25 cellular contexts compared by ENCODE assay signal in genomic region chr22:32958021-32958420, GRCh38.
DNase-seq lines count a peak whose midpoint lies in the region; ATAC-seq, FAIRE-seq and TF ChIP-seq lines count a peak whose summit lies in the region.
"Had no signal": no experiment of that assay in that cellular context is flagged by ENCODE, and none has a peak within 500 bp of the region (broad histone marks: within the 10 kb centered on the region; RNA-seq: fewer than 3 reads in every experiment).

No MANE protein-coding gene starts in this region.

- CTCF ChIA-PET in H1 (lab: Charles Lee; ENCODE audit: partially characterized antibody) = interaction anchor here (1.1 to 1.5 kb wide), 7 partner anchors 10 to 92 kb away, joined by 3 to 9 read pairs (median 3); no protein-coding TSS in a partner anchor

- H3K36me3 ChIP-seq in SK-N-MC (ENCODE audit: insufficient read depth, low read length) (no peaks in the 10 kb centered on the region), H1 (ENCODE audit: control insufficient read depth in 2 of 4, insufficient read depth in 4 of 4, low read length in 3 of 4) (peaks cover 0 to 25% (median 6%) of the 10 kb centered on the region in 4 experiments; a peak in 4 of 8 replicates)
- H3K36me3 ChIP-seq: sigmoid colon had no signal

- no peak for TF ChIP-seq RAD21 in H1 (IDR thresholded peaks at IDR 0.05 in 1 of 2, conservative IDR thresholded peaks at IDR 0.05 in 1 of 2; ENCODE audit: low read depth in 2 of 2, low read length in 2 of 2)

- H3K18ac ChIP-seq in H1 (ENCODE audit: extremely low read depth, low read length) = no peak overlapping the region

- no peak overlapping the region for H3K4ac ChIP-seq in H1 (replicated peaks; ENCODE audit: insufficient read length, low read depth, low read length)

- intact Hi-C loops in left ventricle myocardium superior (cut with micrococcal nuclease) = no loop called here
- intact Hi-C loops in sciatic nerve (cut with DNase I) = no loop called here

- no peak overlapping the region for H2BK20ac ChIP-seq in H1 (ENCODE audit: low read length)

- ATAC-seq in left ventricle myocardium superior = peak; percentile 70
- ATAC-seq in sciatic nerve = peak; percentile 54
- ATAC-seq in GM19467 (IDR thresholded peaks at IDR 0.05; ENCODE audit: unreplicated experiment) = no peak
- ATAC-seq: activated CD4-positive, alpha-beta T cell treated with anti-CD3 and anti-CD28 coated beads for 36 hours had no signal

- H3K14ac ChIP-seq in H1 (ENCODE audit: insufficient read length) = no peak overlapping the region

- no peak overlapping the region for H2BK5ac ChIP-seq in H1 (ENCODE audit: low read depth, low read length)

- H2AK5ac ChIP-seq in H1 (ENCODE audit: low read depth, low read length) = no peak overlapping the region

- H3K9ac ChIP-seq in SK-N-MC (ENCODE audit: insufficient read length) = no peak overlapping the region
- no peak overlapping the region for H3K9ac ChIP-seq in H1 (replicated peaks in 1 of 4; ENCODE audit: extremely low read depth in 1 of 4, low read depth in 3 of 4, low read length in 3 of 4)
- H3K9ac ChIP-seq: parathyroid adenoma had no signal

- H3K23ac ChIP-seq in H1 (ENCODE audit: insufficient read length) = no peak overlapping the region

- no peak overlapping the region for H4K8ac ChIP-seq in H1 (ENCODE audit: extremely low read depth, insufficient read depth, low read length)

- POLR2A ChIA-PET in H1 (lab: Charles Lee; ENCODE audit: partially characterized antibody) = no interaction called here

- peak overlapping the region; percentile 80; the same call in 1 of the 2 replicates for H3K27ac ChIP-seq in SK-N-MC
- no peak overlapping the region for H3K27ac ChIP-seq in H1 (ENCODE audit: low read depth, low read length)
- H3K27ac ChIP-seq: parathyroid adenoma, PC-9, testis had no signal

- TF ChIP-seq EP300 in H1 (IDR thresholded peaks at IDR 0.05; ENCODE audit: borderline replicate concordance in 1 of 2, low read depth in 2 of 2, low read length in 2 of 2) = no peak

- H3K4me2 ChIP-seq in H1 (ENCODE audit: insufficient read depth in 1 of 2, low read depth in 2 of 2, low read length in 2 of 2) = no peak overlapping the region
- H3K4me2 ChIP-seq: PC-9 had no signal

- FAIRE-seq in H1 (lab: Jason Lieb, UNC) = no peak
- FAIRE-seq: GM12891, urothelium cell line had no signal

- no peaks in the 10 kb centered on the region for H3K4me1 ChIP-seq in H1 (replicated peaks in 1 of 4; ENCODE audit: control insufficient read depth in 3 of 4, insufficient read depth in 4 of 4, low read length in 3 of 4)
- H3K4me1 ChIP-seq: testis had no signal

- H3K4me3 ChIP-seq in SK-N-MC (peak overlapping the region; percentile 55), H1 (ENCODE audit: extremely low read depth in 1 of 4, insufficient read depth in 2 of 4, low read depth in 3 of 4, low read length in 4 of 4) (no peak overlapping the region)
- H3K4me3 ChIP-seq: PC-9, sigmoid colon, testis had no signal

- H4K5ac ChIP-seq in H1 (ENCODE audit: insufficient read length, low read depth, low read length) = no peak overlapping the region

- no peak overlapping the region for H3K56ac ChIP-seq in H1 (replicated peaks; ENCODE audit: insufficient read length, low read depth, low read length)

- TF ChIP-seq POLR2A in H1 (IDR thresholded peaks at IDR 0.05; ENCODE audit: control extremely low read depth in 1 of 2, low read depth in 2 of 2, low read length in 2 of 2) = no peak

- no peak overlapping the region for H2BK120ac ChIP-seq in H1 (replicated peaks; ENCODE audit: low read depth, low read length)

- H2AFZ ChIP-seq in H1 (ENCODE audit: low read length) = no peak overlapping the region
- H2AFZ ChIP-seq: PC-9 had no signal

- H3K9me3 ChIP-seq in SK-N-MC (ENCODE audit: low read depth, low read length) (no peaks in the 10 kb centered on the region), H1 (ENCODE audit: insufficient read depth in 2 of 2, low read depth in 1 of 2, low read length in 1 of 2) (no peaks in the 10 kb centered on the region)
- H3K9me3 ChIP-seq: sigmoid colon, testis had no signal

- no peaks in the 10 kb centered on the region for H3K27me3 ChIP-seq in H1 (replicated peaks in 1 of 4; ENCODE audit: control insufficient read depth in 3 of 4, extremely low read depth in 1 of 4, insufficient read depth in 3 of 4, low read length in 3 of 4)
- H3K27me3 ChIP-seq: sigmoid colon, testis had no signal

- peaks cover 0 to 3% of the 10 kb centered on the region in 2 experiments; a peak in 1 of 4 replicates for H3K79me2 ChIP-seq in H1 (ENCODE audit: control insufficient read depth in 1 of 2, insufficient read depth in 2 of 2, low read length in 2 of 2)
- H3K79me2 ChIP-seq: parathyroid adenoma had no signal

- no peak for DNase-seq in SK-N-MC (ENCODE audit: low read depth, low spot score)
- no peak for DNase-seq in H1 (ENCODE audit: low read depth in 1 of 2, low spot score in 2 of 2)
- DNase-seq in left ventricle myocardium superior = no peak
- no peak for DNase-seq in sciatic nerve (ENCODE audit: low spot score)
- DNase-seq in ACHN = no peak
- no peak for DNase-seq in HT-29 (ENCODE audit: low spot score)
- DNase-seq: activated CD4-positive, alpha-beta T cell treated with anti-CD3 and anti-CD28 coated beads for 36 hours; activated effector memory CD4-positive, alpha-beta T cell treated with Interleukin-2 at 50 U/mL for 16 hours; aorta; caudate nucleus; CD4-positive, CD25-positive, alpha-beta regulatory T cell; dermis blood vessel endothelial cell; Kasumi-1; NCI-H510A treated with DMSO at 0.1 percent for 48 hours; PC-9; SIG-M5; sigmoid colon; stimulated activated CD4-positive, alpha-beta T cell treated with anti-CD3 and anti-CD28 coated beads, Interleukin-15, amount 100 ng/mL, for 24 hours; stimulated activated naive CD4-positive, alpha-beta T cell; T-helper 1 cell; testis had no signal

- peak in 2 of 3 experiments; percentile 6 to 43; a peak in 2 of 4 replicates for TF ChIP-seq CTCF in H1 (IDR thresholded peaks at IDR 0.05; ENCODE audit: control extremely low read depth in 1 of 3, insufficient read depth in 1 of 3, low read depth in 1 of 3, low read length in 3 of 3)

- H2BK15ac ChIP-seq in H1 (ENCODE audit: low read length) = no peak overlapping the region

- no peaks in the 10 kb centered on the region for H3K23me2 ChIP-seq in H1 (ENCODE audit: low read depth, low read length)

- H4K91ac ChIP-seq in H1 (replicated peaks; ENCODE audit: insufficient read length, low read length) = no peak overlapping the region

- peaks cover 4% of the 10 kb centered on the region; the same call in 1 of the 2 replicates for H3K79me1 ChIP-seq in H1 (ENCODE audit: low read depth, low read length)

- in situ Hi-C loops in ACHN (cut with HindIII; ENCODE audit: low pct_ligation_motif_present, low pct_unique_long_range_greater_than_20kb, low sequenced_read_pairs) = no loop called here

- H2BK12ac ChIP-seq in H1 (ENCODE audit: low read depth, low read length) = no peak overlapping the region

- WGBS in H1 (ENCODE audit: extremely low coverage in 1 of 2, insufficient coverage in 1 of 2, insufficient read length in 1 of 2, insufficient replicate concordance in 2 of 2, low coverage in 1 of 2, low lambda C conversion rate in 2 of 2, missing lambda C conversion rate in 1 of 2), 2 experiments = 89% methylated on average over 6 of the region's 6 CpGs; no CpG with 5 or more reads in 1 of the 2 experiments

- H4K20me1 ChIP-seq in H1 (replicated peaks in 1 of 2; ENCODE audit: control insufficient read depth in 1 of 2, insufficient read depth in 2 of 2, low read length in 2 of 2) = peaks cover 0 to 1% of the 10 kb centered on the region in 2 experiments

TF ChIP-seq in H1, 55 proteins besides CTCF, POLR2A, EP300 and RAD21:
- no peak for TF ChIP-seq CBX8 (IDR thresholded peaks at IDR 0.05; ENCODE audit: borderline replicate concordance, low read depth, low read length)
- TF ChIP-seq, protein P1, sequence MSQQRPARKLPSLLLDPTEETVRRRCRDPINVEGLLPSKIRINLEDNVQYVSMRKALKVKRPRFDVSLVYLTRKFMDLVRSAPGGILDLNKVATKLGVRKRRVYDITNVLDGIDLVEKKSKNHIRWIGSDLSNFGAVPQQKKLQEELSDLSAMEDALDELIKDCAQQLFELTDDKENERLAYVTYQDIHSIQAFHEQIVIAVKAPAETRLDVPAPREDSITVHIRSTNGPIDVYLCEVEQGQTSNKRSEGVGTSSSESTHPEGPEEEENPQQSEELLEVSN (IDR thresholded peaks at IDR 0.05) = no peak
